8 cellular contexts compared by ENCODE assay signal in the genomic region with DNA sequence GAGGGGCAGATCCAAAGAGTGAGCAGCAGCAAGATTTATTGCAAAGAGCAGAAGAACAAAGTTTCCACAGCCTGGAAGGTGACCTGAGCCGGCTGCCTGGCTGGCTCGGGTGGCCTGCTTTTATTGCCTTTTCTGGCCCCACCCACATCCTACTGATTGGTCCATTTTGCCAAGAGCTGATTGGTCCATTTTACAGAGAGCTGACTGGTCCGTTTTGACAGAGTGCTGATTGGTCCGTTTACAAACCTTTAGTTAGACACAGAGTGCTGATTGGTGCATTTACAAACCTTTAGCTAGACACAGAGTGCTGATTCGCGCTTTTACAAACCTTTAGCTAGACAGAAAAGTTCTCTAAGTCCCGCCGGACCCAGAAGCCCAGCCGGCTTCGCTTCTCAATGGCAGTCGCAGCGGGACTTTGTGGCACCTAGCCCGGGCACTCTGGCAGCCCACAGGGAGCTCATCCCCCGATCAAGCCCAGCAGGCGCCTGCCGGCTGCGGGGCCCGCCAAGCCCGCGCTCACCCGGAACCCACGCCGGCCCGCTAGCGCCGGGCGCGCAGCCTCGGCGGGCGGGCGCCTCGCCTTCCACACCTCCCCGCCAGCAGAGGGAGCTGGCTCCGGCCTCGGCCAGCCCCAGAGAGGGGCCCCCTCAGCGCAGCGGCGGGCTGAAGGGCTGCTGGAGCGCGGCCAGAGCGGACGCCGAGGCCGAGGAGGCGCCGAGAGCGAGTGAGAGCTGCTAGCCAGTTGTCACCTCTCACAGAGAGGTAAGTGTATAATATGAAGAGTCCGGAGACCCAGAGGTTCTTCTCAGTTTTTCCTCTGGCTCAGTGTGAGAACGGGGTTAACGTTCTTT.
DNase-seq lines count a peak whose midpoint lies in the region; ATAC-seq, FAIRE-seq and TF ChIP-seq lines count a peak whose summit lies in the region.

No MANE protein-coding gene starts in this region.

- H3K4me1 Mint-ChIP-seq in activated B cell treated with CpG ODN at 0.5 μM for 24 hours, result no peaks in the 10 kb centered on the region
- no peaks in the 10 kb centered on the region for H3K4me1 Mint-ChIP-seq in CD8-positive, alpha-beta T cell (ENCODE audit: low read depth)

- ATAC-seq in HG02678 (IDR thresholded peaks at IDR 0.05; ENCODE audit: unreplicated experiment) (peak; percentile 93), activated B cell treated with CpG ODN at 0.5 μM for 24 hours (ENCODE audit: low read depth) (peak; percentile 49), HG03039 (IDR thresholded peaks at IDR 0.05; ENCODE audit: unreplicated experiment) (no peak)
- no peak for ATAC-seq in CD8-positive, alpha-beta T cell

- H3K27me3 ChIP-seq in stomach, result peaks cover 0 to 5% (median 4%) of the 10 kb centered on the region in 3 donors
- H3K27me3 ChIP-seq in CD8-positive, alpha-beta T cell (ENCODE audit: insufficient read depth, low read length), result no peaks in the 10 kb centered on the region

- CTCF ChIA-PET in activated B cell treated with CpG ODN at 0.5 μM for 24 hours (lab: Charles Lee), result no interaction called here
- CTCF ChIA-PET in CD8-positive, alpha-beta T cell (lab: Charles Lee), result no interaction called here

- H3K4me3 ChIP-seq in iPS-11a (ENCODE audit: low read depth, low read length), result peak overlapping the region; percentile 30
- peak overlapping the region; percentile 19 to 39 (median 30) for H3K4me3 ChIP-seq in stomach
- H3K4me3 ChIP-seq in CD8-positive, alpha-beta T cell (ENCODE audit: low read depth, low read length), result no peak overlapping the region

- no peaks in the 10 kb centered on the region for H3K27me3 Mint-ChIP-seq in activated B cell treated with CpG ODN at 0.5 μM for 24 hours
- no peaks in the 10 kb centered on the region for H3K27me3 Mint-ChIP-seq in CD8-positive, alpha-beta T cell (ENCODE audit: low read depth)

- no peak for TF ChIP-seq EP300 in stomach (IDR thresholded peaks at IDR 0.05)

- no peak for FAIRE-seq in GM19239 (lab: Jason Lieb, UNC)

- no peak overlapping the region for H3K27ac Mint-ChIP-seq in activated B cell treated with CpG ODN at 0.5 μM for 24 hours
- no peak overlapping the region for H3K27ac Mint-ChIP-seq in CD8-positive, alpha-beta T cell

- TF ChIP-seq CTCF in activated B cell treated with CpG ODN at 0.5 μM for 24 hours (IDR thresholded peaks at IDR 0.05) (no peak), stomach (IDR thresholded peaks at IDR 0.05) (peak in 1 of 7 experiments; percentile 27)
- no peak for TF ChIP-seq CTCF in CD8-positive, alpha-beta T cell (IDR thresholded peaks at IDR 0.05)

- WGBS in stomach, 5 donors, result 35 to 56% (median 40%) methylated on average over 24 to 51 of the region's 51 CpGs

- peak overlapping the region in 2 of 5 donors; percentile 32 to 57 for H3K27ac ChIP-seq in stomach
- H3K27ac ChIP-seq in CD8-positive, alpha-beta T cell (ENCODE audit: low read depth, low read length), result no peak overlapping the region

- intact Hi-C loops in activated B cell treated with CpG ODN at 0.5 μM for 24 hours (cut with micrococcal nuclease) (no loop called here), stomach (cut with DNase I; ENCODE audit: low total_unique reads) (no loop called here)
- intact Hi-C loops in CD8-positive, alpha-beta T cell (cut with DNase I, micrococcal nuclease), result no loop called here

- no peak for TF ChIP-seq POLR2A in stomach (IDR thresholded peaks at IDR 0.05)

- DNase-seq in activated B cell treated with CpG ODN at 0.5 μM for 24 hours (no peak), stomach (no peak), GM19239 (ENCODE audit: insufficient read length, low spot score) (no peak), iPS-NIHi11 (ENCODE audit: low spot score) (no peak)
- no peak for DNase-seq in CD8-positive, alpha-beta T cell

- no peaks in the 10 kb centered on the region for H3K36me3 Mint-ChIP-seq in activated B cell treated with CpG ODN at 0.5 μM for 24 hours (ENCODE audit: low read depth)
- no peaks in the 10 kb centered on the region for H3K36me3 Mint-ChIP-seq in CD8-positive, alpha-beta T cell

- H3K4me1 ChIP-seq in stomach, result no peaks in the 10 kb centered on the region
- H3K4me1 ChIP-seq in CD8-positive, alpha-beta T cell (ENCODE audit: insufficient read depth, low read length), result no peaks in the 10 kb centered on the region

- H3K9me3 Mint-ChIP-seq in activated B cell treated with CpG ODN at 0.5 μM for 24 hours, result peaks cover 12% of the 10 kb centered on the region
- H3K9me3 Mint-ChIP-seq in CD8-positive, alpha-beta T cell, result peaks cover 29% of the 10 kb centered on the region

- H3K9me3 ChIP-seq in stomach, result peaks cover 0 to 19% (median 9%) of the 10 kb centered on the region in 4 donors
- H3K9me3 ChIP-seq in CD8-positive, alpha-beta T cell (ENCODE audit: low read length), result no peaks in the 10 kb centered on the region

- POLR2A ChIA-PET in activated B cell treated with CpG ODN at 0.5 μM for 24 hours (lab: Charles Lee), result no interaction called here
- POLR2A ChIA-PET in CD8-positive, alpha-beta T cell (lab: Charles Lee), result no interaction called here

- H3K36me3 ChIP-seq in stomach, result no peaks in the 10 kb centered on the region
- no peaks in the 10 kb centered on the region for H3K36me3 ChIP-seq in CD8-positive, alpha-beta T cell (ENCODE audit: insufficient read depth, low read length)

- peak overlapping the region; percentile 62 for H3K4me3 Mint-ChIP-seq in activated B cell treated with CpG ODN at 0.5 μM for 24 hours
- H3K4me3 Mint-ChIP-seq in CD8-positive, alpha-beta T cell, result no peak overlapping the region

Comparison
In these comparisons a context has a peak if more than half of its experiments do, and no peak if none do; other contexts are left out.
1. ATAC-seq: peak in HG02678 (single experiment) and activated B cell treated with CpG ODN at 0.5 μM for 24 hours (single experiment); none in CD8-positive, alpha-beta T cell (single experiment) and HG03039 (single experiment).